In genomic region chr6:89270951-89271721, GRCh38 we compare ENCODE assay signal across 11 cellular contexts. TPM values are rescaled to one million over a fixed set of nuclear protein-coding genes. Genes with fewer than 3 reads are reported as not detected.
DNase-seq lines count a peak whose midpoint lies in the region; ATAC-seq, FAIRE-seq and TF ChIP-seq lines count a peak whose summit lies in the region.
"Had no signal": no experiment of that assay in that cellular context is flagged by ENCODE, and none has a peak within 500 bp of the region (broad histone marks: within the 10 kb centered on the region; RNA-seq: fewer than 3 reads in every experiment).

No MANE protein-coding gene starts in this region.

- DNase-seq in GM12892 (ENCODE audit: insufficient read length) = no peak
- DNase-seq in dorsolateral prefrontal cortex = peak in 8 of 10 donors; percentile 4 to 73 (median 57)
- DNase-seq in ecto neural progenitor cell (ENCODE audit: low spot score) = no peak
- DNase-seq in activated naive CD4-positive, alpha-beta T cell treated with anti-CD3 and anti-CD28 coated beads for 36 hours = no peak
- DNase-seq in GF-D8 (lab: John Stamatoyannopoulos, UW) = no peak
- DNase-seq in AG08396 (ENCODE audit: low spot score) = no peak
- DNase-seq: activated naive CD4-positive, alpha-beta T cell had no signal

- FAIRE-seq in GM12892 (lab: Jason Lieb, UNC) = peak; percentile 92

- H3K27me3 Mint-ChIP-seq in activated naive CD4-positive, alpha-beta T cell treated with anti-CD3 and anti-CD28 coated beads for 36 hours (ENCODE audit: low read depth) = no peaks in the 10 kb centered on the region

- no peak overlapping the region for H3K4me3 Mint-ChIP-seq in activated naive CD4-positive, alpha-beta T cell treated with anti-CD3 and anti-CD28 coated beads for 36 hours

- H3K36me3 Mint-ChIP-seq in activated naive CD4-positive, alpha-beta T cell treated with anti-CD3 and anti-CD28 coated beads for 36 hours (ENCODE audit: low read depth) = no peaks in the 10 kb centered on the region

- no peak for TF ChIP-seq POLR2A in GM12892 (IDR thresholded peaks at IDR 0.05; ENCODE audit: low read depth, low read length)

- no peaks in the 10 kb centered on the region for H3K27me3 ChIP-seq in dorsolateral prefrontal cortex

- no peak overlapping the region for H3K27ac Mint-ChIP-seq in activated naive CD4-positive, alpha-beta T cell treated with anti-CD3 and anti-CD28 coated beads for 36 hours

- peaks cover 2% of the 10 kb centered on the region for H3K4me1 Mint-ChIP-seq in activated naive CD4-positive, alpha-beta T cell treated with anti-CD3 and anti-CD28 coated beads for 36 hours (ENCODE audit: low read depth)

- H3K27ac ChIP-seq in dorsolateral prefrontal cortex = no peak overlapping the region

- no peak for TF ChIP-seq CTCF in dorsolateral prefrontal cortex (IDR thresholded peaks at IDR 0.05 in 54 of 56, conservative IDR thresholded peaks at IDR 0.05 in 2 of 56; ENCODE audit: low read depth in 1 of 56, partially characterized antibody in 56 of 56)

- ATAC-seq in GM21390 (IDR thresholded peaks at IDR 0.05; ENCODE audit: unreplicated experiment) (peak; percentile 69), HG03432 (IDR thresholded peaks at IDR 0.05; ENCODE audit: unreplicated experiment) (peak; percentile 77)

- intact Hi-C loops in dorsolateral prefrontal cortex (cut with DNase I) = no loop called here
- intact Hi-C loops in activated naive CD4-positive, alpha-beta T cell treated with anti-CD3 and anti-CD28 coated beads for 36 hours (cut with micrococcal nuclease) = no loop called here

- H3K9me3 Mint-ChIP-seq in activated naive CD4-positive, alpha-beta T cell treated with anti-CD3 and anti-CD28 coated beads for 36 hours = no peaks in the 10 kb centered on the region

- H3K4me3 ChIP-seq in dorsolateral prefrontal cortex = no peak overlapping the region

- CTCF ChIA-PET in activated naive CD4-positive, alpha-beta T cell treated with anti-CD3 and anti-CD28 coated beads for 36 hours (lab: Charles Lee) = no interaction called here

RNA-seq across cellular contexts. Expression of gene GABRR2, which starts 44.0 kb away (rescaled TPM):
- polyA plus RNA-seq in GM12892 (2012; ENCODE audit: missing spikeins) = 0.51 TPM
- 1 to 10 TPM in 22 of 120 experiments, under 1 TPM in 61, not detected in 37; 0.28 to 3.0 (median 0.72) TPM for total RNA-seq in dorsolateral prefrontal cortex
- total RNA-seq in activated naive CD4-positive, alpha-beta T cell treated with anti-CD3 and anti-CD28 coated beads for 36 hours = not detected
- total RNA-seq: HT-29 had no signal

RNA-seq across cellular contexts. Expression of gene GABRR1, which starts 54.0 kb away (rescaled TPM):
- not detected for polyA plus RNA-seq in GM12892 (2012; ENCODE audit: missing spikeins)
- not detected for total RNA-seq in dorsolateral prefrontal cortex
- total RNA-seq in activated naive CD4-positive, alpha-beta T cell treated with anti-CD3 and anti-CD28 coated beads for 36 hours = not detected
- total RNA-seq: HT-29, urinary bladder had no signal

Comparison
In these comparisons a context has a peak if more than half of its experiments do, and no peak if none do; other contexts are left out.
1. DNase-seq: peak in dorsolateral prefrontal cortex (8 of 10); none in GM12892 (single experiment), ecto neural progenitor cell (single experiment), activated naive CD4-positive, alpha-beta T cell treated with anti-CD3 and anti-CD28 coated beads for 36 hours (single experiment), GF-D8 (single experiment) and AG08396 (single experiment).